ENCODE assay signal across 19 cellular contexts in the genomic region with DNA sequence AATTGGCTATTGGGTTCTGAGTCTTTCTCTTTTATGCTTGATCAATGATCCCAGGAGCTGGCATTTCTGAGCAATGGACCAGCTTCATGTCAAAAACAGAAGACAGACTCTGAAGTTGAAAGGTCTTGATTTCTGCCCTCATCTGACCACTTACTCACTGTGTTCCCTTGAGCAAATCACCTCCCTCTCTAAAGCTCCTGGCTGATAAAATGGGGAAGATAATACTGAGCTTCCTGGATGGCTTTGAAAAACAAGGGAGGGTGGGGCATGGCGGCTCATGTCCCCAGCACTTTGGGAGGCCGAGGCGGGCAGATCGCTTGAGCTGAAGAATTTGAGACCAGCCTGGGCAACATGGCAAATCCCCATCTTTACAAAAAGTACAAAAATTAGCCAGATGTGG. TPM values are rescaled to one million over a fixed set of nuclear protein-coding genes. Genes with fewer than 3 reads are reported as not detected.
"Had no signal": no experiment of that assay in that cellular context is flagged by ENCODE, and none has a peak within 500 bp of the region (broad histone marks: within the 10 kb centered on the region; RNA-seq: fewer than 3 reads in every experiment).

No MANE protein-coding gene starts in this region.

- ATAC-seq: activated naive CD4-positive, alpha-beta T cell treated with anti-CD3 and anti-CD28 coated beads, Interleukin-2, amount 50 U/mL, for 72 hours; activated T-cell treated with anti-CD3 and anti-CD28 coated beads, Interleukin-2, amount 50 U/mL, for 72 hours; heart right ventricle; left colon; lower lobe of right lung had no signal

- H3K9me3 Mint-ChIP-seq: activated CD4-positive, alpha-beta T cell treated with anti-CD3 and anti-CD28 coated beads, Interleukin-2, amount 10 ng/mL, durations not matched to agents 24 days and 14 days; activated naive CD4-positive, alpha-beta T cell treated with anti-CD3 and anti-CD28 coated beads, Interleukin-2, amount 50 U/mL, for 72 hours; activated T-cell treated with anti-CD3 and anti-CD28 coated beads, Interleukin-2, amount 50 U/mL, for 72 hours; T-helper 1 cell treated with Interleukin-12 subunit alpha and Interleukin-12 subunit beta and Interleukin-4 antibody, amounts not matched to agents 30 μg/mL and 1 μg/mL, for 36 hours had no signal

- H3K27ac ChIP-seq: heart right ventricle, lower lobe of right lung had no signal

- H3K4me3 ChIP-seq: heart right ventricle, lower lobe of right lung had no signal

- H3K9me3 ChIP-seq: heart right ventricle, lower lobe of right lung had no signal

- H3K4me1 Mint-ChIP-seq: activated CD4-positive, alpha-beta T cell treated with anti-CD3 and anti-CD28 coated beads, Interleukin-2, amount 10 ng/mL, durations not matched to agents 24 days and 14 days had no signal

- H3K4me3 Mint-ChIP-seq: activated CD4-positive, alpha-beta T cell treated with anti-CD3 and anti-CD28 coated beads, Interleukin-2, amount 10 ng/mL, durations not matched to agents 24 days and 14 days; activated T-cell treated with anti-CD3 and anti-CD28 coated beads, Interleukin-2, amount 50 U/mL, for 72 hours; T-helper 1 cell treated with Interleukin-12 subunit alpha and Interleukin-12 subunit beta and Interleukin-4 antibody, amounts not matched to agents 30 μg/mL and 1 μg/mL, for 36 hours had no signal

- H3K36me3 ChIP-seq: heart right ventricle, lower lobe of right lung had no signal

- H3K36me3 Mint-ChIP-seq: activated naive CD4-positive, alpha-beta T cell treated with anti-CD3 and anti-CD28 coated beads, Interleukin-2, amount 50 U/mL, for 72 hours had no signal

- H3K4me1 ChIP-seq: lower lobe of right lung had no signal

- H3K27ac Mint-ChIP-seq: activated CD4-positive, alpha-beta T cell treated with anti-CD3 and anti-CD28 coated beads, Interleukin-2, amount 10 ng/mL, durations not matched to agents 24 days and 14 days; activated naive CD4-positive, alpha-beta T cell treated with anti-CD3 and anti-CD28 coated beads, Interleukin-2, amount 50 U/mL, for 72 hours; T-helper 1 cell treated with Interleukin-12 subunit alpha and Interleukin-12 subunit beta and Interleukin-4 antibody, amounts not matched to agents 30 μg/mL and 1 μg/mL, for 36 hours had no signal

- DNase-seq: activated CD4-positive, alpha-beta T cell treated with anti-CD3 and anti-CD28 coated beads, Interleukin-2, amount 10 ng/mL, durations not matched to agents 24 days and 14 days; activated CD4-positive, CD25-positive, alpha-beta regulatory T cell; activated CD8-positive, alpha-beta memory T cell treated with anti-CD3 and anti-CD28 coated beads, Interleukin-2, amount 50 U/mL, for 48 hours; activated gamma-delta T cell; activated T-cell treated with anti-CD3 and anti-CD28 coated beads, Interleukin-2, amount 50 U/mL, for 72 hours; central memory CD4-positive, alpha-beta T cell; cortex of kidney; effector CD4-positive, alpha-beta T cell; heart right ventricle; left colon; lower lobe of right lung; midbrain; stimulated activated CD4-positive, alpha-beta T cell treated with anti-CD3 and anti-CD28 coated beads, Interleukin-2, amount 100 ng/mL, for 48 hours; stimulated activated naive CD4-positive, alpha-beta T cell treated with Interleukin-2 at 50 U/mL for 16 hours had no signal

RNA-seq across cellular contexts. Expression of a gene that starts 6.3 kb away (rescaled TPM):
- total RNA-seq: endothelial cell of umbilical vein, fibroblast of lung had no signal

RNA-seq across cellular contexts. Expression of a gene that starts 40.9 kb away (rescaled TPM):
- total RNA-seq: endothelial cell of umbilical vein, fibroblast of lung, frontal cortex, heart right ventricle, left colon had no signal
